21 cellular contexts compared by ENCODE assay signal in genomic region chr7:135929692-135930091, GRCh38. TPM values are rescaled to one million over a fixed set of nuclear protein-coding genes. Genes with fewer than 3 reads are reported as not detected.
A peak's percentile ranks its signal among the peaks of the same experiment; 100 is the strongest.
DNase-seq lines count a peak whose midpoint lies in the region; ATAC-seq and TF ChIP-seq lines count a peak whose summit lies in the region.
"Had no signal": no experiment of that assay in that cellular context is flagged by ENCODE, and none has a peak within 500 bp of the region (broad histone marks: within the 10 kb centered on the region; RNA-seq: fewer than 3 reads in every experiment).

No MANE protein-coding gene starts in this region.

- CTCF ChIA-PET in mammary epithelial cell (lab: Charles Lee; ENCODE audit: low non-redundant PET) = no interaction called here

- peaks cover 50% of the 10 kb centered on the region for H3K79me2 ChIP-seq in hepatocyte
- H3K79me2 ChIP-seq in smooth muscle cell (ENCODE audit: low read depth) = peaks cover 33% of the 10 kb centered on the region
- H3K79me2 ChIP-seq in mammary epithelial cell (ENCODE audit: insufficient read depth, low read length) = peaks cover 66% of the 10 kb centered on the region

- H3K36me3 Mint-ChIP-seq in activated T-cell treated with anti-CD3 and anti-CD28 coated beads, Interleukin-2, amount 50 U/mL, for 24 hours (ENCODE audit: low read depth) = peaks cover 63% of the 10 kb centered on the region
- peaks cover 2% of the 10 kb centered on the region for H3K36me3 Mint-ChIP-seq in T-helper 17 cell (ENCODE audit: low read depth)

- no peak overlapping the region for H3K4me3 Mint-ChIP-seq in activated T-cell treated with anti-CD3 and anti-CD28 coated beads, Interleukin-2, amount 50 U/mL, for 24 hours
- H3K4me3 Mint-ChIP-seq in T-helper 17 cell = no peak overlapping the region
- H3K4me3 Mint-ChIP-seq: stimulated activated memory B cell treated with anti-CD40 and anti-IgM and Interleukin-4, amounts not matched to agents 10 μg/mL and 1 μg/mL and 100 μg/mL, for 72 hours had no signal

- peaks cover 35% of the 10 kb centered on the region for H3K4me1 Mint-ChIP-seq in activated T-cell treated with anti-CD3 and anti-CD28 coated beads, Interleukin-2, amount 50 U/mL, for 24 hours (ENCODE audit: low read depth)
- H3K4me1 Mint-ChIP-seq in T-helper 17 cell = peaks cover 36% of the 10 kb centered on the region

- H3K27me3 Mint-ChIP-seq in activated T-cell treated with anti-CD3 and anti-CD28 coated beads, Interleukin-2, amount 50 U/mL, for 24 hours = no peaks in the 10 kb centered on the region
- no peaks in the 10 kb centered on the region for H3K27me3 Mint-ChIP-seq in T-helper 17 cell
- H3K27me3 Mint-ChIP-seq: stimulated activated memory B cell treated with anti-CD40 and anti-IgM and Interleukin-4, amounts not matched to agents 10 μg/mL and 1 μg/mL and 100 μg/mL, for 72 hours had no signal

- H3K27ac ChIP-seq in hepatocyte (peak overlapping the region; percentile 68), smooth muscle cell (ENCODE audit: low read depth) (peak overlapping the region; percentile 76), mammary epithelial cell (ENCODE audit: insufficient read depth, low read depth, low read length) (no peak overlapping the region)
- H3K27ac ChIP-seq: RWPE1, skin epidermis, upper lobe of left lung had no signal

- no peaks in the 10 kb centered on the region for H3K36me3 ChIP-seq in hepatocyte (replicated peaks; ENCODE audit: insufficient read depth, low read depth)
- H3K36me3 ChIP-seq in smooth muscle cell (ENCODE audit: low read depth) = no peaks in the 10 kb centered on the region
- peaks cover 11% of the 10 kb centered on the region for H3K36me3 ChIP-seq in mammary epithelial cell (ENCODE audit: insufficient read depth, low read length)

- peaks cover 21% of the 10 kb centered on the region for H3F3A ChIP-seq in smooth muscle cell (ENCODE audit: low read depth)

- intact Hi-C loops in mammary epithelial cell (cut with micrococcal nuclease) = loop anchor here (10.0 kb wide), 1 partner anchor 265 kb away; the partner anchor contains the start of gene STMP1

- dilution Hi-C loops in mammary epithelial cell (cut with HindIII; ENCODE audit: low sequenced_read_pairs) = no loop called here

- H3K4me2 ChIP-seq in hepatocyte = peak overlapping the region; percentile 47
- H3K4me2 ChIP-seq in smooth muscle cell = peak overlapping the region; percentile 44
- no peak overlapping the region for H3K4me2 ChIP-seq in mammary epithelial cell (ENCODE audit: insufficient read depth, low read depth, low read length)

- no peak for DNase-seq in activated T-cell treated with anti-CD3 and anti-CD28 coated beads, Interleukin-2, amount 50 U/mL, for 24 hours
- DNase-seq in activated T-cell treated with anti-CD3 and anti-CD28 coated beads, Interleukin-2, amount 50 U/mL, for 48 hours = no peak
- no peak for DNase-seq in T-helper 17 cell
- no peak for DNase-seq in hepatocyte (ENCODE audit: low spot score)
- no peak for DNase-seq in smooth muscle cell (lab: John Stamatoyannopoulos, UW; ENCODE audit: unreplicated experiment)
- DNase-seq in mammary epithelial cell = no peak
- DNase-seq in NCI-H2081 (lab: John Stamatoyannopoulos, UW) = no peak
- DNase-seq: activated CD4-positive, alpha-beta T cell treated with anti-CD3 and anti-CD28 coated beads for 1 hour; activated CD8-positive, alpha-beta memory T cell treated with anti-CD3 and anti-CD28 coated beads, Interleukin-2, amount 50 U/mL, for 48 hours; Calu3; effector CD8-positive, alpha-beta T cell; GF-D8; NCI-H1048; upper lobe of left lung had no signal

- H3K9ac ChIP-seq in smooth muscle cell (ENCODE audit: low read depth) (peak overlapping the region; percentile 6), mammary epithelial cell (ENCODE audit: insufficient read depth, low read length) (no peak overlapping the region)

- ATAC-seq in T-helper 17 cell (no peak), GM21447 (IDR thresholded peaks at IDR 0.05; ENCODE audit: unreplicated experiment) (no peak)
- ATAC-seq: HCT116; stimulated activated memory B cell treated with anti-CD40 and anti-IgM and Interleukin-4, amounts not matched to agents 10 μg/mL and 1 μg/mL and 100 μg/mL, for 72 hours had no signal

- no TSS peak for BruUV-seq in mammary epithelial cell (replicated peaks; lab: Mats Ljungman, UMichigan)

- H3K9me3 ChIP-seq in T-helper 17 cell (ENCODE audit: control insufficient read depth, low read length, poor library complexity, severe bottlenecking) = no peaks in the 10 kb centered on the region
- no peaks in the 10 kb centered on the region for H3K9me3 ChIP-seq in hepatocyte (ENCODE audit: low read depth)
- no peaks in the 10 kb centered on the region for H3K9me3 ChIP-seq in smooth muscle cell (replicated peaks; ENCODE audit: low read depth)
- H3K9me3 ChIP-seq in mammary epithelial cell (replicated peaks; ENCODE audit: insufficient read depth, low read length) = no peaks in the 10 kb centered on the region
- H3K9me3 ChIP-seq: upper lobe of left lung had no signal

- H3K4me3 ChIP-seq in hepatocyte = no peak overlapping the region
- H3K4me3 ChIP-seq in smooth muscle cell = no peak overlapping the region
- no peak overlapping the region for H3K4me3 ChIP-seq in mammary epithelial cell (replicated peaks in 1 of 3; ENCODE audit: insufficient read depth in 1 of 3, low read depth in 2 of 3, low read length in 3 of 3)
- H3K4me3 ChIP-seq: lung, skin epidermis, upper lobe of left lung had no signal

- in situ Hi-C loops in mammary epithelial cell (cut with MboI; ENCODE audit: low sequenced_read_pairs in 2 of 2) = no loop called here

- 24% methylated on average over 3 of the region's 3 CpGs for whole genome bisulfite sequencing in hepatocyte (ENCODE audit: low lambda C conversion rate, missing lambda C conversion rate)
- WGBS in smooth muscle cell (ENCODE audit: low lambda C conversion rate) = 14% methylated on average over 3 of the region's 3 CpGs
- WGBS in mammary epithelial cell (ENCODE audit: low coverage, missing lambda C conversion rate) = 96% methylated on average over 3 of the region's 3 CpGs

- H3K27me3 ChIP-seq in hepatocyte (no peaks in the 10 kb centered on the region), smooth muscle cell (ENCODE audit: low read depth) (no peaks in the 10 kb centered on the region), mammary epithelial cell (ENCODE audit: insufficient read depth, low read length) (no peaks in the 10 kb centered on the region)
- H3K27me3 ChIP-seq: upper lobe of left lung had no signal

- H3K4me1 ChIP-seq in hepatocyte (ENCODE audit: insufficient read depth) (peaks cover 25% of the 10 kb centered on the region), smooth muscle cell (ENCODE audit: low read depth) (peaks cover 18% of the 10 kb centered on the region), mammary epithelial cell (ENCODE audit: insufficient read depth, low read length) (peaks cover 9% of the 10 kb centered on the region)

- H2AFZ ChIP-seq in hepatocyte = no peak overlapping the region
- no peak overlapping the region for H2AFZ ChIP-seq in smooth muscle cell (ENCODE audit: low read depth)
- H2AFZ ChIP-seq in mammary epithelial cell (ENCODE audit: low read depth, low read length) = no peak overlapping the region

- TF ChIP-seq CTCF in hepatocyte (IDR thresholded peaks at IDR 0.05; ENCODE audit: poor library complexity) (no peak), smooth muscle cell (IDR thresholded peaks at IDR 0.05; ENCODE audit: borderline replicate concordance, insufficient read depth, poor library complexity, severe bottlenecking) (no peak), mammary epithelial cell (conservative IDR thresholded peaks at IDR 0.05 in 1 of 2, IDR thresholded peaks at IDR 0.05 in 1 of 2; ENCODE audit: extremely low read depth in 1 of 2, insufficient read depth in 1 of 2, low read depth in 1 of 2, low read length in 2 of 2) (no peak)

- peak overlapping the region; percentile 44 for H3K27ac Mint-ChIP-seq in activated T-cell treated with anti-CD3 and anti-CD28 coated beads, Interleukin-2, amount 50 U/mL, for 24 hours
- peak overlapping the region; percentile 39 for H3K27ac Mint-ChIP-seq in T-helper 17 cell
- H3K27ac Mint-ChIP-seq: stimulated activated memory B cell treated with anti-CD40 and anti-IgM and Interleukin-4, amounts not matched to agents 10 μg/mL and 1 μg/mL and 100 μg/mL, for 72 hours had no signal

- no peaks in the 10 kb centered on the region for H3K9me2 ChIP-seq in hepatocyte (replicated peaks; ENCODE audit: insufficient read depth)

- no peaks in the 10 kb centered on the region for H3K9me3 Mint-ChIP-seq in activated T-cell treated with anti-CD3 and anti-CD28 coated beads, Interleukin-2, amount 50 U/mL, for 24 hours
- H3K9me3 Mint-ChIP-seq: activated naive CD4-positive, alpha-beta T cell treated with anti-CD3 and anti-CD28 coated beads, Interleukin-2, amount 50 U/mL, for 72 hours; stimulated activated memory B cell treated with anti-CD40 and anti-IgM and Interleukin-4, amounts not matched to agents 10 μg/mL and 1 μg/mL and 100 μg/mL, for 72 hours had no signal

- H4K20me1 ChIP-seq in hepatocyte (ENCODE audit: insufficient read depth, poor library complexity, severe bottlenecking) = no peaks in the 10 kb centered on the region
- H4K20me1 ChIP-seq in smooth muscle cell (ENCODE audit: low read depth) = peaks cover 29% of the 10 kb centered on the region
- peaks cover 2% of the 10 kb centered on the region for H4K20me1 ChIP-seq in mammary epithelial cell (ENCODE audit: insufficient read depth, low read length)

RNA-seq across cellular contexts. Expression of gene MTPN, which starts 47.5 kb away (rescaled TPM):
- total RNA-seq in T-helper 17 cell (100 to 1,000 TPM; 104 to 193 TPM), hepatocyte (108 and 131 TPM in 2 replicates), smooth muscle cell (138 and 151 TPM in 2 replicates), mammary epithelial cell (100 to 1,000 TPM; 151 to 173 TPM)
- polyA plus RNA-seq in hepatocyte (32.8 and 33.5 TPM in 2 replicates), smooth muscle cell (36.4 and 53.2 TPM in 2 replicates), mammary epithelial cell (94.0 TPM)
- polyA minus RNA-seq in mammary epithelial cell = 116 TPM
